In the genomic region with DNA sequence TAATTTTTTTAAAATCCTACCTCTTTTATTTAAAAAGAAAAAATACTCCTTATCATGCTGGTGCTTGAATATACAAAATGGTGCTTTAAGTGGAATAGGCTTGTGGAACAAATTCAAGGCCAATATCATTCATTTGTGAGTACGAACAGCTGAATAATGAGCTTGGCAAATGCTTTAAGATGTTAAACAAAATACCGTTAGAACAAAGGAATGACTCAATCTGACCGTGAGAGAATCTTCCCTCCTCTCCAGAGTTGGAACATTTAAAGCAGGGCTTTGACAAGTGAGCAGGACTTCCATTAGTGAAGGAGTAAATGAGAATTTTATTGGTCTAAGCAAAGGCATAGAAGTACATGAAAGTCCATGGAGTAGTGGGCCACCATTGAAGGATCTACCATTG, we compare ENCODE assay signal across 22 cellular contexts.
DNase-seq lines count a peak whose midpoint lies in the region; ATAC-seq and TF ChIP-seq lines count a peak whose summit lies in the region.
"Had no signal": no experiment of that assay in that cellular context is flagged by ENCODE, and none has a peak within 500 bp of the region (broad histone marks: within the 10 kb centered on the region; RNA-seq: fewer than 3 reads in every experiment).

No MANE protein-coding gene starts in this region.

- no peaks in the 10 kb centered on the region for H3K9me3 ChIP-seq in left ventricle myocardium inferior (replicated peaks)
- no peaks in the 10 kb centered on the region for H3K9me3 ChIP-seq in right atrium auricular region
- H3K9me3 ChIP-seq: upper lobe of left lung had no signal

- H3K27ac ChIP-seq in left ventricle myocardium inferior (replicated peaks) (peak overlapping the region; percentile 89), right atrium auricular region (no peak overlapping the region)
- H3K27ac ChIP-seq: C4-2B, hepatocyte, HL-60, upper lobe of left lung had no signal

- intact Hi-C loops in left ventricle myocardium inferior (cut with micrococcal nuclease): no loop called here

- no peak for DNase-seq in left ventricle myocardium inferior
- no peak for DNase-seq in right atrium auricular region (ENCODE audit: low spot score)
- peak; percentile 69 for DNase-seq in astrocyte of the hippocampus (ENCODE audit: low read depth, low spot score)
- DNase-seq in foreskin fibroblast: peak; percentile 36 to 63
- DNase-seq in NCI-H146 (lab: John Stamatoyannopoulos, UW): no peak
- DNase-seq in GF-D8 (lab: John Stamatoyannopoulos, UW): no peak
- DNase-seq: activated CD4-positive, alpha-beta T cell treated with anti-CD3 and anti-CD28 coated beads, Interleukin-2, amount 10 ng/mL, durations not matched to agents 7 days and 5 days; effector CD8-positive, alpha-beta T cell; natural killer cell; NCI-H187 treated with DMSO at 0.1 percent for 48 hours; NCI-H510A treated with DMSO at 0.1 percent for 48 hours; Right ventricle myocardium superior; small intestine; stimulated activated CD4-positive, alpha-beta T cell treated with anti-CD3 and anti-CD28 coated beads, Interleukin-4, amount 100 ng/mL, for 24 hours; T-cell; upper lobe of left lung had no signal

- ATAC-seq in HG03457 (IDR thresholded peaks at IDR 0.05; ENCODE audit: unreplicated experiment) (no peak), HG02938 (IDR thresholded peaks at IDR 0.05; ENCODE audit: unreplicated experiment) (no peak)
- ATAC-seq: GM12878, natural killer cell, T-cell had no signal

- H3K4me1 ChIP-seq in left ventricle myocardium inferior (peaks cover 59% of the 10 kb centered on the region), right atrium auricular region (peaks cover 0 to 25% of the 10 kb centered on the region in 2 donors)
- H3K4me1 ChIP-seq: upper lobe of left lung had no signal

- no peaks in the 10 kb centered on the region for H3K27me3 ChIP-seq in left ventricle myocardium inferior (ENCODE audit: low read depth)
- H3K27me3 ChIP-seq in right atrium auricular region: no peaks in the 10 kb centered on the region
- H3K27me3 ChIP-seq: hepatocyte, upper lobe of left lung had no signal

- TF ChIP-seq CTCF in left ventricle myocardium inferior (IDR thresholded peaks at IDR 0.05; ENCODE audit: borderline replicate concordance) (no peak), right atrium auricular region (IDR thresholded peaks at IDR 0.05) (no peak), foreskin fibroblast (IDR thresholded peaks at IDR 0.05; ENCODE audit: low read depth, low read length) (no peak)

- H3K4me3 ChIP-seq in left ventricle myocardium inferior (no peak overlapping the region), right atrium auricular region (no peak overlapping the region), foreskin fibroblast (ENCODE audit: low read depth in 1 of 2, low read length in 2 of 2) (no peak overlapping the region)
- H3K4me3 ChIP-seq: GM12878, hepatocyte, upper lobe of left lung had no signal

- H3K36me3 ChIP-seq in left ventricle myocardium inferior (no peaks in the 10 kb centered on the region), right atrium auricular region (no peaks in the 10 kb centered on the region)
- H3K36me3 ChIP-seq: upper lobe of left lung had no signal

Comparison
In these comparisons a context has a peak if more than half of its experiments do, and no peak if none do; other contexts are left out.
1. DNase-seq: peak in astrocyte of the hippocampus (single experiment) and foreskin fibroblast (2 of 2); none in left ventricle myocardium inferior (single experiment), right atrium auricular region (single experiment), NCI-H146 (single experiment) and GF-D8 (single experiment).